Comparison of ENCODE assay signal across 8 cellular contexts in genomic region chr12:100199347-100200136, GRCh38. TPM values are rescaled to one million over a fixed set of nuclear protein-coding genes. Genes with fewer than 3 reads are reported as not detected.
DNase-seq lines count a peak whose midpoint lies in the region; ATAC-seq and TF ChIP-seq lines count a peak whose summit lies in the region.

No MANE protein-coding gene starts in this region.

- peak overlapping the region; percentile 100 for H3K27ac Mint-ChIP-seq in activated CD8-positive, alpha-beta T cell treated with anti-CD3 and anti-CD28 coated beads for 36 hours
- peak overlapping the region; percentile 94 for H3K27ac Mint-ChIP-seq in endodermal cell

- H3K9ac ChIP-seq in endodermal cell (ENCODE audit: extremely low read depth, low read length, poor library complexity, severe bottlenecking) (peak overlapping the region; percentile 22), mucosa of stomach (ENCODE audit: low read length) (peak overlapping the region; percentile 50)

- peak; percentile 83 for ATAC-seq in GM18909 (IDR thresholded peaks at IDR 0.05; ENCODE audit: poor library complexity, unreplicated experiment)
- ATAC-seq in HG03135 (IDR thresholded peaks at IDR 0.05; ENCODE audit: unreplicated experiment): peak; percentile 69
- ATAC-seq in activated CD8-positive, alpha-beta T cell treated with anti-CD3 and anti-CD28 coated beads for 36 hours: peak; percentile 67

- TF ChIP-seq CTCF in AG10803 (conservative IDR thresholded peaks at IDR 0.05; ENCODE audit: low read length) (no peak), endodermal cell (conservative IDR thresholded peaks at IDR 0.05) (no peak)
- TF ChIP-seq CTCF in activated CD8-positive, alpha-beta T cell treated with anti-CD3 and anti-CD28 coated beads for 36 hours (IDR thresholded peaks at IDR 0.05): no peak

- H3K36me3 ChIP-seq in endodermal cell (ENCODE audit: control insufficient read depth, insufficient read depth, low read length): peaks cover 5% of the 10 kb centered on the region
- no peaks in the 10 kb centered on the region for H3K36me3 ChIP-seq in mucosa of stomach (ENCODE audit: control insufficient read depth, insufficient read depth, low read length)

- no peaks in the 10 kb centered on the region for H3K9me3 Mint-ChIP-seq in activated CD8-positive, alpha-beta T cell treated with anti-CD3 and anti-CD28 coated beads for 36 hours
- H3K9me3 Mint-ChIP-seq in endodermal cell: no peaks in the 10 kb centered on the region

- intact Hi-C loops in activated CD8-positive, alpha-beta T cell treated with anti-CD3 and anti-CD28 coated beads for 36 hours (cut with micrococcal nuclease): loop anchor here (2.0 to 5.0 kb wide), 2 partner anchors 59 to 68 kb away; partner anchors contain the start of genes DEPDC4 and SCYL2

- peak; percentile 8 for DNase-seq in AG10803 (ENCODE audit: low read depth)
- peak; percentile 92 for DNase-seq in NCI-H345 (lab: John Stamatoyannopoulos, UW)
- DNase-seq in activated CD8-positive, alpha-beta T cell treated with anti-CD3 and anti-CD28 coated beads for 36 hours: peak; percentile 80
- DNase-seq in endodermal cell: peak; percentile 97
- peak; percentile 46 for DNase-seq in stimulated activated CD8-positive, alpha-beta memory T cell treated with anti-CD3 and anti-CD28 coated beads, Interleukin-7, amount 100 ng/mL, for 24 hours (ENCODE audit: low read depth)

- H3K27ac ChIP-seq in endodermal cell (ENCODE audit: low read depth, low read length): no peak overlapping the region

- 1 to 2% methylated on average over 40 to 78 of the region's 78 CpGs for WGBS in endodermal cell (ENCODE audit: insufficient coverage in 1 of 2, insufficient read length in 1 of 2), 2 experiments

- H3K4me1 ChIP-seq in endodermal cell (ENCODE audit: control insufficient read depth, insufficient read depth, low read length) (no peaks in the 10 kb centered on the region), mucosa of stomach (ENCODE audit: control insufficient read depth, insufficient read depth, low read length) (peaks cover 5% of the 10 kb centered on the region)

- peak overlapping the region; percentile 99 for H3K4me3 Mint-ChIP-seq in activated CD8-positive, alpha-beta T cell treated with anti-CD3 and anti-CD28 coated beads for 36 hours
- peak overlapping the region; percentile 99 for H3K4me3 Mint-ChIP-seq in endodermal cell

- POLR2A ChIA-PET in activated CD8-positive, alpha-beta T cell treated with anti-CD3 and anti-CD28 coated beads for 36 hours (lab: Charles Lee): interaction anchor here (0.8 to 2.1 kb wide), 5 partner anchors 17 to 85 kb away, joined by 3 to 8 read pairs (median 5); partner anchors contain the start of genes DEPDC4 and SCYL2

- H3K27me3 ChIP-seq in endodermal cell (ENCODE audit: control insufficient read depth, insufficient read depth, low read length, poor library complexity, severe bottlenecking) (no peaks in the 10 kb centered on the region), mucosa of stomach (ENCODE audit: control insufficient read depth, insufficient read depth, low read length) (no peaks in the 10 kb centered on the region)

- H3K27me3 Mint-ChIP-seq in activated CD8-positive, alpha-beta T cell treated with anti-CD3 and anti-CD28 coated beads for 36 hours: no peaks in the 10 kb centered on the region
- H3K27me3 Mint-ChIP-seq in endodermal cell (ENCODE audit: insufficient read depth): no peaks in the 10 kb centered on the region

- H3K9me3 ChIP-seq in endodermal cell (ENCODE audit: control insufficient read depth, low read length) (no peaks in the 10 kb centered on the region), mucosa of stomach (ENCODE audit: control insufficient read depth, low read length) (no peaks in the 10 kb centered on the region)

- H3K36me3 Mint-ChIP-seq in activated CD8-positive, alpha-beta T cell treated with anti-CD3 and anti-CD28 coated beads for 36 hours (ENCODE audit: low read depth): peaks cover 6% of the 10 kb centered on the region
- H3K36me3 Mint-ChIP-seq in endodermal cell (ENCODE audit: low read depth): peaks cover 19% of the 10 kb centered on the region

- H3K4me3 ChIP-seq in AG10803 (ENCODE audit: low read length) (peak overlapping the region; percentile 93), endodermal cell (ENCODE audit: low read length) (peak overlapping the region; percentile 95), mucosa of stomach (ENCODE audit: low read length) (peak overlapping the region; percentile 35)

- CTCF ChIA-PET in activated CD8-positive, alpha-beta T cell treated with anti-CD3 and anti-CD28 coated beads for 36 hours (lab: Charles Lee): no interaction called here

- H3K4me1 Mint-ChIP-seq in activated CD8-positive, alpha-beta T cell treated with anti-CD3 and anti-CD28 coated beads for 36 hours (ENCODE audit: low read depth): peaks cover 17% of the 10 kb centered on the region
- no peaks in the 10 kb centered on the region for H3K4me1 Mint-ChIP-seq in endodermal cell

RNA-seq across cellular contexts. Expression of gene ACTR6, which starts 1.1 kb away (rescaled TPM):
- 10 to 100 TPM; 26.3 to 30.9 TPM for total RNA-seq in activated CD8-positive, alpha-beta T cell treated with anti-CD3 and anti-CD28 coated beads for 36 hours
- 10 to 100 TPM; 39.4 to 47.8 TPM for total RNA-seq in endodermal cell
- polyA plus RNA-seq in endodermal cell (2013, experiment 1 of 2): 45.5 TPM
- polyA plus RNA-seq in endodermal cell (2013, experiment 2 of 2): 41.9 TPM

RNA-seq across cellular contexts. Expression of gene BLTP3B, which starts 56.9 kb away (rescaled TPM):
- 10 to 100 TPM; 39.6 to 41.3 TPM for total RNA-seq in activated CD8-positive, alpha-beta T cell treated with anti-CD3 and anti-CD28 coated beads for 36 hours
- 10 to 100 TPM; 29.1 to 40.6 TPM for total RNA-seq in endodermal cell
- 19.4 TPM for polyA plus RNA-seq in endodermal cell (2013, experiment 1 of 2)
- polyA plus RNA-seq in endodermal cell (2013, experiment 2 of 2): 18.8 TPM

Comparison
In these comparisons a context has a peak if more than half of its experiments do, and no peak if none do; other contexts are left out.
1. DNase-seq: peak in every context shown above with its lines; median percentile 97 in endodermal cell; 92 in NCI-H345; 80 in activated CD8-positive, alpha-beta T cell treated with anti-CD3 and anti-CD28 coated beads for 36 hours; 46 in stimulated activated CD8-positive, alpha-beta memory T cell treated with anti-CD3 and anti-CD28 coated beads, Interleukin-7, amount 100 ng/mL, for 24 hours; 8 in AG10803.
2. H3K4me3 ChIP-seq: peak in every context shown above with its lines; median percentile 95 in endodermal cell; 93 in AG10803; 35 in mucosa of stomach.